ENCODE assay signal across 9 cellular contexts in genomic region chr9:127788337-127789011, GRCh38. TPM values are rescaled to one million over a fixed set of nuclear protein-coding genes. Genes with fewer than 3 reads are reported as not detected.
A peak's percentile ranks its signal among the peaks of the same experiment; 100 is the strongest.
DNase-seq lines count a peak whose midpoint lies in the region; ATAC-seq, FAIRE-seq and TF ChIP-seq lines count a peak whose summit lies in the region.
"Had no signal": no experiment of that assay in that cellular context is flagged by ENCODE, and none has a peak within 500 bp of the region (broad histone marks: within the 10 kb centered on the region; RNA-seq: fewer than 3 reads in every experiment).

No MANE protein-coding gene starts in this region.

- no peak for TF ChIP-seq RAD21 in GM12878 (IDR thresholded peaks at IDR 0.05; ENCODE audit: insufficient read depth, low read depth, low read length)

- H3K9ac ChIP-seq in DND-41 (ENCODE audit: low read depth, low read length): 0 out of 2 replicates have a peak overlapping the region, but pooled peaks have one; percentile 94
- H3K9ac ChIP-seq in GM12878 (ENCODE audit: control insufficient read depth, insufficient read depth, low read length): no peak overlapping the region
- H3K9ac ChIP-seq in mesendoderm (ENCODE audit: low read length): no peak overlapping the region

- no peak overlapping the region for H3K56ac ChIP-seq in mesendoderm (ENCODE audit: low read length)

- H4K8ac ChIP-seq in mesendoderm (ENCODE audit: low read depth, low read length): no peak overlapping the region

- 91% methylated on average over 26 of the region's 26 CpGs for WGBS in GM12878 (ENCODE audit: insufficient coverage, insufficient replicate concordance, low lambda C conversion rate, missing lambda C conversion rate)
- WGBS in mesendoderm (ENCODE audit: extremely low coverage, insufficient coverage, low lambda C conversion rate): no CpG with 5 or more reads among the region's 26 CpGs

- peak; percentile 59 for TF ChIP-seq POLR2A in GM12878 (IDR thresholded peaks at IDR 0.05; ENCODE audit: low read depth, low read length)

- H3K27me3 ChIP-seq in DND-41 (ENCODE audit: insufficient read depth, low read length, poor library complexity) (no peaks in the 10 kb centered on the region), GM12878 (replicated peaks in 1 of 2; ENCODE audit: control insufficient read depth in 2 of 2, insufficient read depth in 2 of 2, low read length in 1 of 2) (no peaks in the 10 kb centered on the region), mesendoderm (ENCODE audit: insufficient read depth, low read length, poor library complexity) (no peaks in the 10 kb centered on the region)

- SMC1A ChIA-PET in GM12878 (lab: Charles Lee; ENCODE audit: uncharacterized antibody, unreplicated experiment): interaction anchor here (1.1 to 1.7 kb wide), 3 partner anchors 12 to 53 kb away, joined by 3 to 6 read pairs (median 5); partner anchors contain the start of gene TOR2A

- H3K36me3 ChIP-seq in DND-41 (ENCODE audit: insufficient read depth, low read length) (peaks cover 64% of the 10 kb centered on the region), GM12878 (ENCODE audit: control insufficient read depth in 2 of 2, insufficient read depth in 2 of 2, low read length in 1 of 2) (peaks cover 26 to 37% of the 10 kb centered on the region in 2 experiments), mesendoderm (ENCODE audit: control insufficient read depth, insufficient read depth, low read length) (peaks cover 34% of the 10 kb centered on the region)

- H2BK120ac ChIP-seq in mesendoderm (ENCODE audit: low read depth, low read length): no peak overlapping the region

- H3K9me3 ChIP-seq in DND-41 (ENCODE audit: insufficient read depth, low read length, severe bottlenecking) (no peaks in the 10 kb centered on the region), GM12878 (replicated peaks; ENCODE audit: control insufficient read depth, insufficient read depth, low read length) (no peaks in the 10 kb centered on the region)

- H3K23ac ChIP-seq in mesendoderm (ENCODE audit: low read length): no peak overlapping the region

- H2AFZ ChIP-seq in DND-41 (ENCODE audit: low read depth, low read length) (no peak overlapping the region), GM12878 (ENCODE audit: control insufficient read depth, low read depth, low read length) (no peak overlapping the region)

- H3K27ac ChIP-seq in DND-41 (ENCODE audit: low read length) (no peak overlapping the region), GM12878 (ENCODE audit: control insufficient read depth, insufficient read depth) (no peak overlapping the region), mesendoderm (ENCODE audit: low read depth, low read length) (no peak overlapping the region)

- no peak overlapping the region for H3K4ac ChIP-seq in mesendoderm (ENCODE audit: low read depth, low read length)

- intact Hi-C loops in GM12878 (cut with micrococcal nuclease; ENCODE audit: unreplicated experiment): loop anchor here (5.0 to 10.0 kb wide), 3 partner anchors 79 to 339 kb away; partner anchors contain the start of genes NAIF1, PTGES2 and SLC25A25

- POLR2A ChIA-PET in GM12878 (lab: Charles Lee): interaction anchor here (0.6 to 1.5 kb wide), 5 partner anchors 9 to 1671 kb away, joined by 3 to 6 read pairs (median 3); partner anchors contain the start of genes CFAP157 and SH2D3C

- FAIRE-seq in GM12878 (lab: Jason Lieb, UNC): no peak

- H2AK5ac ChIP-seq in mesendoderm (ENCODE audit: low read length): no peak overlapping the region

- no peak overlapping the region for H2BK5ac ChIP-seq in mesendoderm (ENCODE audit: low read length)

- H3K79me2 ChIP-seq in DND-41 (ENCODE audit: insufficient read depth, low read length) (peaks cover 49% of the 10 kb centered on the region), GM12878 (ENCODE audit: control insufficient read depth, insufficient read depth, low read length) (peaks cover 36% of the 10 kb centered on the region), mesendoderm (ENCODE audit: control insufficient read depth, insufficient read depth, low read length) (peaks cover 32% of the 10 kb centered on the region)

- BruUV-seq in GM12878 (replicated peaks; lab: Mats Ljungman, UMichigan): no TSS peak

- no peak overlapping the region for H3K18ac ChIP-seq in mesendoderm (ENCODE audit: low read length)

- no peak overlapping the region for H2BK15ac ChIP-seq in mesendoderm (replicated peaks; ENCODE audit: low read depth)

- no peak overlapping the region for H4K5ac ChIP-seq in mesendoderm (ENCODE audit: low read length)

- DNase-seq in DND-41 (no peak), GM12878 (ENCODE audit: low read depth, low spot score) (no peak), H4 (ENCODE audit: low spot score) (no peak), mesendoderm (no peak)
- peak; percentile 39 to 71 for DNase-seq in activated CD4-positive, alpha-beta T cell treated with anti-CD3 and anti-CD28 coated beads, Interleukin-2, amount 50 U/mL, for 24 hours (ENCODE audit: low read depth in 1 of 2, low spot score in 1 of 2)
- peak; percentile 72 to 76 for DNase-seq in stimulated activated CD4-positive, alpha-beta T cell treated with anti-CD3 and anti-CD28 coated beads, Interleukin-15, amount 100 ng/mL, for 48 hours (ENCODE audit: low read depth in 2 of 2)
- DNase-seq: AML-193 had no signal

- CTCF ChIA-PET in GM12878 (lab: Yijun Ruan, JAX): interaction anchor here (0.6 to 6.0 kb wide), 6 partner anchors 53 to 209 kb away, joined by 3 to 63 read pairs (median 6); partner anchors contain the start of genes ST6GALNAC4 and TOR2A

- TF ChIP-seq CTCF in DND-41 (IDR thresholded peaks at IDR 0.05; ENCODE audit: borderline replicate concordance, extremely low read depth, low read length, poor library complexity, severe bottlenecking) (no peak), GM12878 (IDR thresholded peaks at IDR 0.05 in 2 of 3, conservative IDR thresholded peaks at IDR 0.05 in 1 of 3; ENCODE audit: control insufficient read depth in 2 of 3, extremely low read depth in 1 of 3, insufficient read depth in 1 of 3, low read depth in 3 of 3, low read length in 3 of 3) (no peak)

- no peak for TF ChIP-seq EP300 in GM12878 (IDR thresholded peaks at IDR 0.05; ENCODE audit: borderline replicate concordance in 1 of 2, control insufficient read depth in 1 of 2, low read depth in 2 of 2, low read length in 2 of 2)

- no peak for ATAC-seq in DND-41 (ENCODE audit: insufficient read depth, low read depth)
- ATAC-seq in GM12878: no peak
- ATAC-seq in GM18498 (IDR thresholded peaks at IDR 0.05; ENCODE audit: unreplicated experiment): no peak
- ATAC-seq in HG03565 (IDR thresholded peaks at IDR 0.05; ENCODE audit: unreplicated experiment): no peak

- peaks cover 47% of the 10 kb centered on the region for H3K4me1 ChIP-seq in DND-41 (ENCODE audit: insufficient read depth, low read length)
- peaks cover 23% of the 10 kb centered on the region for H3K4me1 ChIP-seq in GM12878 (ENCODE audit: control insufficient read depth, insufficient read depth, low read length)
- H3K4me1 ChIP-seq in mesendoderm (ENCODE audit: control insufficient read depth, low read depth, low read length): peaks cover 3% of the 10 kb centered on the region

- H3K79me1 ChIP-seq in mesendoderm (ENCODE audit: low read length): peaks cover 26% of the 10 kb centered on the region

- H3K4me2 ChIP-seq in DND-41 (ENCODE audit: insufficient read depth, low read length) (0 out of 2 replicates have a peak overlapping the region, but pooled peaks have one; percentile 87), GM12878 (ENCODE audit: control insufficient read depth, insufficient read depth) (no peak overlapping the region), mesendoderm (ENCODE audit: low read length) (no peak overlapping the region)

- RAD21 ChIA-PET in GM12878 (lab: Charles Lee; ENCODE audit: unreplicated experiment): interaction anchor here (2.3 kb wide), 1 partner anchor 128 kb away, joined by 9 read pairs; the partner anchor contains the start of gene ST6GALNAC4

- H3K4me3 ChIP-seq in DND-41 (ENCODE audit: low read depth in 1 of 2, low read length in 2 of 2): no peak overlapping the region
- no peak overlapping the region for H3K4me3 ChIP-seq in GM12878
- H3K4me3 ChIP-seq in mesendoderm (ENCODE audit: low read length): no peak overlapping the region

- H4K20me1 ChIP-seq in DND-41 (ENCODE audit: insufficient read depth, low read length): peaks cover 51% of the 10 kb centered on the region
- peaks cover 15% of the 10 kb centered on the region for H4K20me1 ChIP-seq in GM12878 (ENCODE audit: control insufficient read depth, insufficient read depth)

- in situ Hi-C loops in GM12878 (cut with MboI): no loop called here

RNA-seq across cellular contexts. Expression of gene CDK9, which starts 2.6 kb away (rescaled TPM):
- 59.1 and 66.1 TPM in 2 replicates for total RNA-seq in GM12878 (2013; cell fraction: nucleolus; rRNA removed)
- total RNA-seq in GM12878 (2014; rRNA removed): 33.6 and 34.3 TPM in 2 replicates
- total RNA-seq in GM12878 (2014; rRNA removed; fragmentation: Illumina TruSeq; extraction: Trizol): 24.5 and 25.2 TPM in 2 replicates
- 86.3 and 92.6 TPM in 2 replicates for total RNA-seq in GM12878 (2021)
- polyA plus RNA-seq in GM12878 (2011; ENCODE audit: low read depth): 20.6 TPM
- polyA plus RNA-seq in GM12878 (2011; rRNA removed): 30.3 and 46.5 TPM in 2 replicates
- 51.1 and 55.6 TPM in 2 replicates for polyA plus RNA-seq in GM12878 (2011; cell fraction: cytosol; rRNA removed)
- 219 and 246 TPM in 2 replicates for polyA plus RNA-seq in GM12878 (2011; cell fraction: nucleus; rRNA removed)
- 44.8 and 52.0 TPM in 2 replicates for polyA plus RNA-seq in GM12878 (2012)
- 41.7 and 57.0 TPM in 2 replicates for polyA plus RNA-seq in GM12878 (2014; fragmentation: Illumina TruSeq; extraction: Trizol)
- polyA plus RNA-seq in GM12878 (2014; fragmentation: Nextera tagmentation; extraction: Ambion mirVana): 1 to 10 TPM; 7.3 to 9.6 TPM
- 56.7 and 59.9 TPM in 2 replicates for polyA plus RNA-seq in GM12878 (2014; rRNA removed)
- polyA plus RNA-seq in GM12878 (2016; fragmentation: Nextera tagmentation; extraction: Ambion mirVana): 10 to 100 TPM; 80.9 to 85.5 TPM
- polyA minus RNA-seq in GM12878 (2011; rRNA and poly(A)+ RNA removed): 59.7 and 75.9 TPM in 2 replicates
- 26.9 TPM in 2 replicates for polyA minus RNA-seq in GM12878 (2011; cell fraction: cytosol; rRNA and poly(A)+ RNA removed)
- polyA minus RNA-seq in GM12878 (2011; cell fraction: nucleus; rRNA and poly(A)+ RNA removed): 35.4 and 52.2 TPM in 2 replicates
- 22.8 and 24.8 TPM in 2 replicates for total RNA-seq in H4 (2014; rRNA removed; shearing (Covaris generic))
- polyA plus RNA-seq in mesendoderm (2013, experiment 1 of 2): 50.9 TPM
- 48.8 TPM for polyA plus RNA-seq in mesendoderm (2013, experiment 2 of 2)

RNA-seq across cellular contexts. Expression of gene SH2D3C, which starts 10.0 kb away (rescaled TPM):
- total RNA-seq in GM12878 (2013; cell fraction: nucleolus; rRNA removed): 28.6 and 33.2 TPM in 2 replicates
- total RNA-seq in GM12878 (2014; rRNA removed): 16.1 and 19.0 TPM in 2 replicates
- 8.4 and 9.0 TPM in 2 replicates for total RNA-seq in GM12878 (2014; rRNA removed; fragmentation: Illumina TruSeq; extraction: Trizol)
- 21.0 and 23.5 TPM in 2 replicates for total RNA-seq in GM12878 (2021)
- polyA plus RNA-seq in GM12878 (2011; ENCODE audit: low read depth): 11.2 TPM
- polyA plus RNA-seq in GM12878 (2011; rRNA removed): 3.2 and 13.5 TPM in 2 replicates
- polyA plus RNA-seq in GM12878 (2011; cell fraction: cytosol; rRNA removed): 18.5 and 20.4 TPM in 2 replicates
- polyA plus RNA-seq in GM12878 (2011; cell fraction: nucleus; rRNA removed): 32.4 and 46.4 TPM in 2 replicates
- 17.4 and 22.8 TPM in 2 replicates for polyA plus RNA-seq in GM12878 (2012)
- 4.4 and 11.6 TPM in 2 replicates for polyA plus RNA-seq in GM12878 (2014; fragmentation: Illumina TruSeq; extraction: Trizol)
- 1 to 10 TPM; 1.2 to 1.9 TPM for polyA plus RNA-seq in GM12878 (2014; fragmentation: Nextera tagmentation; extraction: Ambion mirVana)
- 19.5 and 25.2 TPM in 2 replicates for polyA plus RNA-seq in GM12878 (2014; rRNA removed)
- 10 to 100 TPM; 20.7 to 23.2 TPM for polyA plus RNA-seq in GM12878 (2016; fragmentation: Nextera tagmentation; extraction: Ambion mirVana)
- 30.6 and 32.1 TPM in 2 replicates for polyA minus RNA-seq in GM12878 (2011; rRNA and poly(A)+ RNA removed)
- 13.5 and 19.3 TPM in 2 replicates for polyA minus RNA-seq in GM12878 (2011; cell fraction: cytosol; rRNA and poly(A)+ RNA removed)
- polyA minus RNA-seq in GM12878 (2011; cell fraction: nucleus; rRNA and poly(A)+ RNA removed): 10.2 and 18.5 TPM in 2 replicates
- 0.12 and 0.23 TPM in 2 replicates for total RNA-seq in H4 (2014; rRNA removed; shearing (Covaris generic))
- 2.0 TPM for polyA plus RNA-seq in mesendoderm (2013, experiment 1 of 2)
- polyA plus RNA-seq in mesendoderm (2013, experiment 2 of 2): 2.3 TPM

RNA-seq across cellular contexts. Expression of gene FPGS, which starts 14.2 kb away (rescaled TPM):
- total RNA-seq in GM12878 (2013; cell fraction: nucleolus; rRNA removed): 131 and 132 TPM in 2 replicates
- total RNA-seq in GM12878 (2014; rRNA removed) (62.8 and 79.6 TPM in 2 replicates), GM12878 (2014; rRNA removed; fragmentation: Illumina TruSeq; extraction: Trizol) (43.3 and 44.4 TPM in 2 replicates), GM12878 (2021) (89.3 and 98.3 TPM in 2 replicates)
- polyA plus RNA-seq in GM12878 (2011; ENCODE audit: low read depth): 30.5 TPM
- polyA plus RNA-seq in GM12878 (2011; rRNA removed) (34.1 and 64.4 TPM in 2 replicates), GM12878 (2014; fragmentation: Illumina TruSeq; extraction: Trizol) (49.0 and 81.2 TPM in 2 replicates), GM12878 (2014; fragmentation: Nextera tagmentation; extraction: Ambion mirVana) (1 to 10 TPM; 1.2 to 8.2 TPM), GM12878 (2014; rRNA removed) (88.1 and 95.0 TPM in 2 replicates), GM12878 (2016; fragmentation: Nextera tagmentation; extraction: Ambion mirVana) (100 to 1,000 TPM; 112 to 127 TPM)
- 91.2 and 99.0 TPM in 2 replicates for polyA plus RNA-seq in GM12878 (2011; cell fraction: cytosol; rRNA removed)
- 158 and 216 TPM in 2 replicates for polyA plus RNA-seq in GM12878 (2011; cell fraction: nucleus; rRNA removed)
- 47.6 and 62.7 TPM in 2 replicates for polyA plus RNA-seq in GM12878 (2012)
- polyA minus RNA-seq in GM12878 (2011; rRNA and poly(A)+ RNA removed): 61.6 and 82.1 TPM in 2 replicates
- 29.7 and 45.3 TPM in 2 replicates for polyA minus RNA-seq in GM12878 (2011; cell fraction: cytosol; rRNA and poly(A)+ RNA removed)
- polyA minus RNA-seq in GM12878 (2011; cell fraction: nucleus; rRNA and poly(A)+ RNA removed): 25.9 and 46.4 TPM in 2 replicates
- 32.8 and 49.8 TPM in 2 replicates for total RNA-seq in H4 (2014; rRNA removed; shearing (Covaris generic))
- polyA plus RNA-seq in mesendoderm (2013, experiment 1 of 2): 34.2 TPM
- 34.4 TPM for polyA plus RNA-seq in mesendoderm (2013, experiment 2 of 2)

RNA-seq across cellular contexts. Expression of gene TOR2A, which starts 53.4 kb away (rescaled TPM):
- 3.9 and 6.5 TPM in 2 replicates for total RNA-seq in GM12878 (2013; cell fraction: nucleolus; rRNA removed)
- total RNA-seq in GM12878 (2014; rRNA removed) (7.8 and 12.6 TPM in 2 replicates), GM12878 (2014; rRNA removed; fragmentation: Illumina TruSeq; extraction: Trizol) (2.7 and 4.2 TPM in 2 replicates), GM12878 (2021) (11.5 and 11.6 TPM in 2 replicates)
- polyA plus RNA-seq in GM12878 (2011; ENCODE audit: low read depth): 2.6 TPM
- polyA plus RNA-seq in GM12878 (2011; rRNA removed) (0.91 and 2.4 TPM in 2 replicates), GM12878 (2014; fragmentation: Illumina TruSeq; extraction: Trizol) (1.6 and 5.4 TPM in 2 replicates), GM12878 (2014; fragmentation: Nextera tagmentation; extraction: Ambion mirVana) (1 to 10 TPM in 1 of 2 experiments, under 1 TPM in 1; 0.52 to 1.6 TPM), GM12878 (2014; rRNA removed) (14.3 and 17.4 TPM in 2 replicates), GM12878 (2016; fragmentation: Nextera tagmentation; extraction: Ambion mirVana) (10 to 100 TPM; 22.1 to 23.7 TPM)
- polyA plus RNA-seq in GM12878 (2011; cell fraction: cytosol; rRNA removed): 6.6 and 11.0 TPM in 2 replicates
- 13.5 and 13.6 TPM in 2 replicates for polyA plus RNA-seq in GM12878 (2011; cell fraction: nucleus; rRNA removed)
- 6.7 and 8.2 TPM in 2 replicates for polyA plus RNA-seq in GM12878 (2012)
- polyA minus RNA-seq in GM12878 (2011; rRNA and poly(A)+ RNA removed): 1.4 and 4.9 TPM in 2 replicates
- polyA minus RNA-seq in GM12878 (2011; cell fraction: cytosol; rRNA and poly(A)+ RNA removed): 2.7 and 4.3 TPM in 2 replicates
- 5.1 and 8.0 TPM in 2 replicates for polyA minus RNA-seq in GM12878 (2011; cell fraction: nucleus; rRNA and poly(A)+ RNA removed)
- 6.3 and 11.5 TPM in 2 replicates for total RNA-seq in H4 (2014; rRNA removed; shearing (Covaris generic))
- 11.5 TPM for polyA plus RNA-seq in mesendoderm (2013, experiment 1 of 2)
- polyA plus RNA-seq in mesendoderm (2013, experiment 2 of 2): 12.2 TPM

Comparison
In these comparisons a context has a peak if more than half of its experiments do, and no peak if none do; other contexts are left out.
1. DNase-seq: peak in activated CD4-positive, alpha-beta T cell treated with anti-CD3 and anti-CD28 coated beads, Interleukin-2, amount 50 U/mL, for 24 hours (2 of 2) and stimulated activated CD4-positive, alpha-beta T cell treated with anti-CD3 and anti-CD28 coated beads, Interleukin-15, amount 100 ng/mL, for 48 hours (2 of 2); none in DND-41 (single experiment), GM12878 (single experiment), H4 (single experiment) and mesendoderm (single experiment).